In the genomic region with DNA sequence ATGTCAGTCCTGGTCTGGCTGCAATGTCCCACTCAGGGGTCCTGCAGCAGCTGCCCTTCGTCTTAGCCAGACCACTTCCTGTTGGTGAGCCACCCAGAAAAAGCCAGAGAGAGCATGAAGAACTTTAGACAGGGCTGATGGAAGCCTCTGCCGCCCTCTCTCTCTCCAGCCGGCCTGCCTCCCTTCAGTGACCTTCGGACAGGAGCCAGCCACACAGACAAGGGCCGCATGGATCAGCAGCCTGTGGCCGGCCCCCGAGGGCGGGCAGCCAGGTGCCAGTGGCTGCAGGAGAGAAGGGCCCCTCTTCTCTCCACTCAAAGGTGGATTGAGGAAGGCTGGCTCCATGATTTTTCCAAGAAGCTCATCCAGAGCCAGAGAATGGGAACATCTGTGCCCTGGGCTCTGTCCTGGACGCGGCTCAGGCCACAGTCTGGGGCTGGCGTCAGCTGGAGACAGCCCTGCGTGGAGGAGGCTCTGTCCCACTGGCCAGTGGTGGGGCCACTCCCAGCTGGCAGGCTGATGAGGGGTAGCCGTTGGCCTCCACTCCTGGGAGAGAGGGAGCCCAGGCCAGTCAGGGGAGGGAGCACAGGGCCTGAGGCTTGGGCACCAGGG, we compare ENCODE assay signal across 18 cellular contexts. TPM values are rescaled to one million over a fixed set of nuclear protein-coding genes. Genes with fewer than 3 reads are reported as not detected.
DNase-seq lines count a peak whose midpoint lies in the region; ATAC-seq and TF ChIP-seq lines count a peak whose summit lies in the region.
"Had no signal": no experiment of that assay in that cellular context is flagged by ENCODE, and none has a peak within 500 bp of the region (broad histone marks: within the 10 kb centered on the region; RNA-seq: fewer than 3 reads in every experiment).

No MANE protein-coding gene starts in this region.

- DNase-seq in Panc1 (ENCODE audit: low read depth, low spot score) (no peak), foreskin keratinocyte (no peak), medulla oblongata (ENCODE audit: extremely low spot score) (peak; percentile 50), spleen (peak; percentile 65), activated gamma-delta T cell treated with Interleukin-2 at 50 U/mL for 16 hours (no peak), KG1 (lab: John Stamatoyannopoulos, UW) (no peak), NCI-H2029 treated with DMSO at 0.1 percent for 48 hours (lab: John Stamatoyannopoulos, UW) (no peak)
- DNase-seq in naive thymus-derived CD4-positive, alpha-beta T cell = no peak
- DNase-seq: activated CD4-positive, alpha-beta T cell treated with anti-CD3 and anti-CD28 coated beads for 1 hour; BE2C; DMS153; effector memory CD8-positive, alpha-beta T cell; NCI-H226; SJCRH30; stimulated activated CD4-positive, alpha-beta T cell treated with anti-CD3 and anti-CD28 coated beads, Interleukin-15, amount 100 ng/mL, for 24 hours had no signal

- H3K27me3 ChIP-seq in Panc1 (ENCODE audit: control insufficient read depth, insufficient read depth, low read length) (no peaks in the 10 kb centered on the region), foreskin keratinocyte (peaks cover 10% of the 10 kb centered on the region), spleen (replicated peaks in 1 of 7) (no peaks in the 10 kb centered on the region)
- no peaks in the 10 kb centered on the region for H3K27me3 ChIP-seq in naive thymus-derived CD4-positive, alpha-beta T cell (ENCODE audit: control insufficient read depth in 2 of 2, insufficient read depth in 2 of 2, low read length in 2 of 2)
- H3K27me3 ChIP-seq: BE2C had no signal

- H3K27ac Mint-ChIP-seq in naive thymus-derived CD4-positive, alpha-beta T cell = no peak overlapping the region
- H3K27ac Mint-ChIP-seq: activated naive CD8-positive, alpha-beta T cell; effector memory CD8-positive, alpha-beta T cell had no signal

- ATAC-seq in Panc1 (peak; percentile 43; the same call in 1 of the 2 replicates), foreskin keratinocyte (peak; percentile 24)
- ATAC-seq in naive thymus-derived CD4-positive, alpha-beta T cell = no peak
- ATAC-seq: effector memory CD8-positive, alpha-beta T cell had no signal

- H3K36me3 Mint-ChIP-seq in naive thymus-derived CD4-positive, alpha-beta T cell = peaks cover 0 to 9% (median 0%) of the 10 kb centered on the region in 5 donors

- no TSS peak for BruUV-seq in Panc1 (replicated peaks; lab: Mats Ljungman, UMichigan)

- in situ Hi-C loops in Panc1 (cut with HindIII; ENCODE audit: low pct_unique_long_range_greater_than_20kb, low sequenced_read_pairs) = no loop called here

- 26 to 74% (median 68%) methylated on average over 6 to 13 of the region's 13 CpGs for WGBS in spleen, 5 donors

- intact Hi-C loops in Panc1 (cut with micrococcal nuclease; ENCODE audit: unreplicated experiment) (no loop called here), spleen (cut with DNase I; ENCODE audit: low total_unique reads) (no loop called here)
- intact Hi-C loops in naive thymus-derived CD4-positive, alpha-beta T cell (cut with micrococcal nuclease) = no loop called here

- TF ChIP-seq CTCF in Panc1 (IDR thresholded peaks at IDR 0.05) (no peak), foreskin keratinocyte (conservative IDR thresholded peaks at IDR 0.05) (no peak), spleen (IDR thresholded peaks at IDR 0.05 in 8 of 11, conservative IDR thresholded peaks at IDR 0.05 in 3 of 11) (no peak)

- no peaks in the 10 kb centered on the region for H3K9me3 ChIP-seq in Panc1 (ENCODE audit: control insufficient read depth, insufficient read depth, low read depth, low read length)
- no peaks in the 10 kb centered on the region for H3K9me3 ChIP-seq in spleen
- no peaks in the 10 kb centered on the region for H3K9me3 ChIP-seq in naive thymus-derived CD4-positive, alpha-beta T cell (ENCODE audit: control insufficient read depth in 2 of 3, low read length in 3 of 3)
- H3K9me3 ChIP-seq: BE2C, SJCRH30 had no signal

- H3K4me1 Mint-ChIP-seq in naive thymus-derived CD4-positive, alpha-beta T cell = no peaks in the 10 kb centered on the region

- POLR2A ChIA-PET in Panc1 (lab: Charles Lee) = no interaction called here
- POLR2A ChIA-PET in naive thymus-derived CD4-positive, alpha-beta T cell (lab: Charles Lee) = interaction anchor here (0.5 kb wide), 1 partner anchor 207 kb away, joined by 3 read pairs; no protein-coding TSS in a partner anchor

- H3K4me1 ChIP-seq in Panc1 (ENCODE audit: control insufficient read depth, insufficient read depth, low read length) (no peaks in the 10 kb centered on the region), foreskin keratinocyte (no peaks in the 10 kb centered on the region), spleen (no peaks in the 10 kb centered on the region)
- no peaks in the 10 kb centered on the region for H3K4me1 ChIP-seq in naive thymus-derived CD4-positive, alpha-beta T cell (ENCODE audit: control insufficient read depth in 2 of 2, insufficient read depth in 2 of 2, low read length in 2 of 2)
- H3K4me1 ChIP-seq: BE2C, parathyroid adenoma, SJCRH30 had no signal

- peaks cover 0 to 7% (median 2%) of the 10 kb centered on the region in 5 donors for H3K27me3 Mint-ChIP-seq in naive thymus-derived CD4-positive, alpha-beta T cell

- no peaks in the 10 kb centered on the region for H3K36me3 ChIP-seq in Panc1 (ENCODE audit: control insufficient read depth, insufficient read depth, low read length)
- no peaks in the 10 kb centered on the region for H3K36me3 ChIP-seq in spleen
- no peaks in the 10 kb centered on the region for H3K36me3 ChIP-seq in naive thymus-derived CD4-positive, alpha-beta T cell (ENCODE audit: control insufficient read depth in 2 of 3, insufficient read depth in 3 of 3, low read length in 3 of 3)
- H3K36me3 ChIP-seq: BE2C, cardiac muscle cell, SJCRH30 had no signal

- H3K27ac ChIP-seq in Panc1 (ENCODE audit: low read length) (no peak overlapping the region), foreskin keratinocyte (no peak overlapping the region), spleen (no peak overlapping the region)
- H3K27ac ChIP-seq in naive thymus-derived CD4-positive, alpha-beta T cell (ENCODE audit: low read depth, low read length) = no peak overlapping the region
- H3K27ac ChIP-seq: cardiac muscle cell, parathyroid adenoma, SJCRH30 had no signal

- H3K4me3 ChIP-seq in Panc1 (ENCODE audit: low read depth in 2 of 2, low read length in 2 of 2) (no peak overlapping the region), spleen (no peak overlapping the region)
- H3K4me3 ChIP-seq in naive thymus-derived CD4-positive, alpha-beta T cell (ENCODE audit: low read length) = no peak overlapping the region
- H3K4me3 ChIP-seq: cardiac muscle cell, SJCRH30 had no signal

- CTCF ChIA-PET in Panc1 (lab: Charles Lee) = no interaction called here
- CTCF ChIA-PET in naive thymus-derived CD4-positive, alpha-beta T cell (lab: Charles Lee) = no interaction called here

- no peak for TF ChIP-seq POLR2A in spleen (IDR thresholded peaks at IDR 0.05)

- H3K9me3 Mint-ChIP-seq in naive thymus-derived CD4-positive, alpha-beta T cell = peaks cover 0 to 1% (median 0%) of the 10 kb centered on the region in 11 donors
- H3K9me3 Mint-ChIP-seq: effector memory CD8-positive, alpha-beta T cell had no signal

- H3K4me3 Mint-ChIP-seq in naive thymus-derived CD4-positive, alpha-beta T cell = no peak overlapping the region
- H3K4me3 Mint-ChIP-seq: activated naive CD8-positive, alpha-beta T cell; effector memory CD8-positive, alpha-beta T cell had no signal

RNA-seq across cellular contexts. Expression of gene ISG20, which starts 42.9 kb away (rescaled TPM):
- total RNA-seq in Panc1 (2021; ENCODE audit: unreplicated experiment) (14.9 TPM), foreskin keratinocyte (8.3 and 15.2 TPM in 2 replicates), spleen (100 to 1,000 TPM in 5 of 7 donors, 10 to 100 TPM in 2; 70.5 to 171 (median 127) TPM)
- 14.9 TPM for polyA plus RNA-seq in Panc1 (2012; ENCODE audit: insufficient read length)
- polyA plus RNA-seq in foreskin keratinocyte (14.6 and 24.8 TPM in 2 replicates), spleen (100 to 1,000 TPM; 142 to 365 (median 198) TPM)
- 100 to 1,000 TPM in 4 of 5 experiments, 10 to 100 TPM in 1; 92.5 to 160 (median 149) TPM for total RNA-seq in naive thymus-derived CD4-positive, alpha-beta T cell
- polyA plus RNA-seq in naive thymus-derived CD4-positive, alpha-beta T cell = 100 to 1,000 TPM; 344 to 415 TPM
- polyA plus RNA-seq: cardiac muscle cell had no signal

Comparison
In these comparisons a context has a peak if more than half of its experiments do, and no peak if none do; other contexts are left out.
1. DNase-seq: peak in medulla oblongata (single experiment) and spleen (single experiment); none in Panc1 (single experiment), foreskin keratinocyte (0 of 2), naive thymus-derived CD4-positive, alpha-beta T cell (0 of 9), activated gamma-delta T cell treated with Interleukin-2 at 50 U/mL for 16 hours (single experiment), KG1 (single experiment) and NCI-H2029 treated with DMSO at 0.1 percent for 48 hours (single experiment).